ENCODE assay signal across 16 cellular contexts in genomic region chr11:73508243-73509176, GRCh38.
DNase-seq lines count a peak whose midpoint lies in the region; ATAC-seq, FAIRE-seq and TF ChIP-seq lines count a peak whose summit lies in the region.
"Had no signal": no experiment of that assay in that cellular context is flagged by ENCODE, and none has a peak within 500 bp of the region (broad histone marks: within the 10 kb centered on the region; RNA-seq: fewer than 3 reads in every experiment).

No MANE protein-coding gene starts in this region.

- H3K9me1 ChIP-seq in IMR-90 (ENCODE audit: insufficient read depth, low read length): peaks cover 3% of the 10 kb centered on the region

- no peak overlapping the region for H3K56ac ChIP-seq in IMR-90 (ENCODE audit: extremely low read depth, insufficient read depth, low read length)
- no peak overlapping the region for H3K56ac ChIP-seq in mesendoderm (ENCODE audit: low read length)

- H3K23ac ChIP-seq in IMR-90 (ENCODE audit: low read depth, low read length) (no peak overlapping the region), mesendoderm (ENCODE audit: low read length) (no peak overlapping the region)

- no peak overlapping the region for H3K4me3 Mint-ChIP-seq in neural crest cell
- H3K4me3 Mint-ChIP-seq: B cell; CD8-positive, alpha-beta T cell had no signal

- no CpG with 5 or more reads among the region's 10 CpGs for WGBS in IMR-90 (ENCODE audit: extremely low coverage in 2 of 2, insufficient read length in 1 of 2), 2 experiments
- WGBS in mesendoderm (ENCODE audit: extremely low coverage, insufficient coverage, low lambda C conversion rate): no CpG with 5 or more reads among the region's 10 CpGs

- H3K36me3 Mint-ChIP-seq in neural crest cell (ENCODE audit: low read depth): peaks cover 18% of the 10 kb centered on the region

- H2BK15ac ChIP-seq in IMR-90 (ENCODE audit: low read depth, low read length) (no peak overlapping the region), mesendoderm (replicated peaks; ENCODE audit: low read depth) (no peak overlapping the region)

- in situ Hi-C loops in IMR-90 (cut with MboI; ENCODE audit: low sequenced_read_pairs): no loop called here

- H3K9ac ChIP-seq in IMR-90 (ENCODE audit: low read depth, low read length) (no peak overlapping the region), mesendoderm (ENCODE audit: low read length) (no peak overlapping the region)
- H3K9ac ChIP-seq: BLaER1 treated with 17β-estradiol and CSF1 and Interleukin-3, amounts not matched to agents 10 nM and 100 nM; GM23248 had no signal

- dilution Hi-C loops in IMR-90 (cut with HindIII; ENCODE audit: low sequenced_read_pairs, unreplicated experiment): no loop called here

- 0 out of 2 replicates have a peak, but pooled peaks cover 2% of the 10 kb centered on the region for H3K9me3 ChIP-seq in IMR-90 (ENCODE audit: control insufficient read depth, insufficient read depth, low read length)
- H3K9me3 ChIP-seq: HAP-1 had no signal

- H3K27ac ChIP-seq in IMR-90 (ENCODE audit: insufficient read depth, low read length): no peak overlapping the region
- H3K27ac ChIP-seq in mesendoderm (ENCODE audit: low read depth, low read length): no peak overlapping the region
- H3K27ac ChIP-seq: BLaER1 treated with 17β-estradiol and CSF1 and Interleukin-3, amounts not matched to agents 10 nM and 100 nM; GM23248; HL-60 had no signal

- H3K4me1 Mint-ChIP-seq in neural crest cell: peaks cover 8% of the 10 kb centered on the region

- H2AK9ac ChIP-seq in IMR-90 (replicated peaks; ENCODE audit: low read depth, low read length, poor library complexity): peak overlapping the region; percentile 42

- H3K27ac Mint-ChIP-seq in neural crest cell (ENCODE audit: unreplicated experiment): peak overlapping the region; percentile 15
- H3K27ac Mint-ChIP-seq: B cell; CD8-positive, alpha-beta T cell had no signal

- no peak overlapping the region for H2BK5ac ChIP-seq in IMR-90 (ENCODE audit: low read depth, low read length, poor library complexity, severe bottlenecking)
- no peak overlapping the region for H2BK5ac ChIP-seq in mesendoderm (ENCODE audit: low read length)

- H4K20me1 ChIP-seq in IMR-90 (ENCODE audit: insufficient read depth, low read length): peaks cover 5% of the 10 kb centered on the region; the same call in 1 of the 2 replicates

- H2BK20ac ChIP-seq in IMR-90 (ENCODE audit: low read depth, low read length): no peak overlapping the region

- H2AK5ac ChIP-seq in IMR-90 (ENCODE audit: low read depth, low read length) (no peak overlapping the region), mesendoderm (ENCODE audit: low read length) (no peak overlapping the region)

- DNase-seq in GM12892 (ENCODE audit: insufficient read length) (no peak), IMR-90 (no peak), neural crest cell (ENCODE audit: low read depth, low spot score) (no peak), posterior cingulate gyrus (no peak), AG20443 (ENCODE audit: low spot score) (no peak), mesendoderm (no peak)
- DNase-seq: Calu3; CD8-positive, alpha-beta T cell; DMS79 treated with DMSO at 0.1 percent for 48 hours; GM23248 had no signal

- CTCF ChIA-PET in IMR-90 (lab: Yijun Ruan, JAX): no interaction called here

- peak; percentile 5 for FAIRE-seq in GM12892 (lab: Jason Lieb, UNC)
- FAIRE-seq: GM12878, GM18507 had no signal

- no peak overlapping the region for H3K4ac ChIP-seq in IMR-90 (ENCODE audit: low read depth, low read length)
- no peak overlapping the region for H3K4ac ChIP-seq in mesendoderm (ENCODE audit: low read depth, low read length)

- no peaks in the 10 kb centered on the region for H3K36me3 ChIP-seq in IMR-90 (ENCODE audit: control insufficient read depth, insufficient read depth, low read length)
- no peaks in the 10 kb centered on the region for H3K36me3 ChIP-seq in mesendoderm (ENCODE audit: control insufficient read depth, insufficient read depth, low read length)
- H3K36me3 ChIP-seq: HAP-1 had no signal

- H3K79me2 ChIP-seq in mesendoderm (ENCODE audit: control insufficient read depth, insufficient read depth, low read length): no peaks in the 10 kb centered on the region

- POLR2A ChIA-PET in IMR-90 (lab: Charles Lee; ENCODE audit: unreplicated experiment): no interaction called here

- H2BK120ac ChIP-seq in IMR-90 (ENCODE audit: low read depth, low read length) (no peak overlapping the region), mesendoderm (ENCODE audit: low read depth, low read length) (no peak overlapping the region)

- no peak overlapping the region for H4K91ac ChIP-seq in IMR-90 (ENCODE audit: insufficient read depth, low read depth, low read length)

- no peaks in the 10 kb centered on the region for H3K27me3 Mint-ChIP-seq in neural crest cell (ENCODE audit: low read depth)
- H3K27me3 Mint-ChIP-seq: B cell had no signal

- TF ChIP-seq POLR2A in GM12892 (IDR thresholded peaks at IDR 0.05; ENCODE audit: low read depth, low read length) (no peak), IMR-90 (IDR thresholded peaks at IDR 0.05; ENCODE audit: low read depth, low read length) (no peak)

- BruUV-seq in IMR-90 (replicated peaks; lab: Mats Ljungman, UMichigan): no TSS peak

- intact Hi-C loops in IMR-90 (cut with micrococcal nuclease): no loop called here
- intact Hi-C loops in posterior cingulate gyrus (cut with DNase I): no loop called here

- H4K5ac ChIP-seq in IMR-90 (ENCODE audit: low read depth, low read length) (no peak overlapping the region), mesendoderm (ENCODE audit: low read length) (no peak overlapping the region)

- TF ChIP-seq RAD21 in IMR-90 (IDR thresholded peaks at IDR 0.05; ENCODE audit: low read length): no peak

- H3K79me1 ChIP-seq in IMR-90 (ENCODE audit: low read depth in 1 of 2, low read length in 2 of 2) (peaks cover 19 to 37% of the 10 kb centered on the region in 2 experiments), mesendoderm (ENCODE audit: low read length) (no peaks in the 10 kb centered on the region)

- no peaks in the 10 kb centered on the region for H3K27me3 ChIP-seq in IMR-90 (ENCODE audit: control insufficient read depth, insufficient read depth, low read length)
- H3K27me3 ChIP-seq in mesendoderm (ENCODE audit: insufficient read depth, low read length, poor library complexity): no peaks in the 10 kb centered on the region
- H3K27me3 ChIP-seq: BLaER1 treated with 17β-estradiol and CSF1 and Interleukin-3, amounts not matched to agents 10 nM and 100 nM had no signal

- TF ChIP-seq CTCF in IMR-90 (conservative IDR thresholded peaks at IDR 0.05; ENCODE audit: low read depth, low read length) (no peak), neural crest cell (conservative IDR thresholded peaks at IDR 0.05) (no peak)

- no peak overlapping the region; the same call in 1 of the 2 replicates for H3K14ac ChIP-seq in IMR-90 (replicated peaks; ENCODE audit: low read depth, low read length)

- H3K4me2 ChIP-seq in IMR-90 (ENCODE audit: low read depth, low read length) (no peak overlapping the region), mesendoderm (ENCODE audit: low read length) (no peak overlapping the region)
- H3K4me2 ChIP-seq: BLaER1 treated with 17β-estradiol and CSF1 and Interleukin-3, amounts not matched to agents 10 nM and 100 nM had no signal

- no peak overlapping the region for H3K4me3 ChIP-seq in IMR-90 (ENCODE audit: insufficient read depth, low read depth, low read length)
- H3K4me3 ChIP-seq in mesendoderm (ENCODE audit: low read length): no peak overlapping the region
- H3K4me3 ChIP-seq: BLaER1 treated with 17β-estradiol and CSF1 and Interleukin-3, amounts not matched to agents 10 nM and 100 nM; GM12878; GM23248; HAP-1 had no signal

- no peak for ATAC-seq in IMR-90 (ENCODE audit: low read depth)
- ATAC-seq: CD8-positive, alpha-beta T cell; GM12878 had no signal

- H3K9me3 Mint-ChIP-seq in neural crest cell: peaks cover 6% of the 10 kb centered on the region

- no peak overlapping the region for H4K8ac ChIP-seq in IMR-90 (ENCODE audit: low read depth in 2 of 2, low read length in 2 of 2)
- H4K8ac ChIP-seq in mesendoderm (ENCODE audit: low read depth, low read length): no peak overlapping the region

- H3K18ac ChIP-seq in IMR-90 (ENCODE audit: low read depth, low read length) (no peak overlapping the region), mesendoderm (ENCODE audit: low read length) (no peak overlapping the region)

- no peak overlapping the region for H2AFZ ChIP-seq in IMR-90 (replicated peaks; ENCODE audit: low read length, poor library complexity)
- H2AFZ ChIP-seq: GM23248 had no signal

- H3K4me1 ChIP-seq in IMR-90 (ENCODE audit: control insufficient read depth, insufficient read depth, low read length) (peaks cover 3% of the 10 kb centered on the region; the same call in 1 of the 2 replicates), mesendoderm (ENCODE audit: control insufficient read depth, low read depth, low read length) (no peaks in the 10 kb centered on the region)
- H3K4me1 ChIP-seq: BLaER1 treated with 17β-estradiol and CSF1 and Interleukin-3, amounts not matched to agents 10 nM and 100 nM; HAP-1 had no signal

TF ChIP-seq in IMR-90, 13 proteins besides CTCF, POLR2A, EP300 and RAD21:
- no peak for TF ChIP-seq MXI1 (IDR thresholded peaks at IDR 0.05; ENCODE audit: borderline replicate concordance, low read depth, low read length)
- TF ChIP-seq MAFK (IDR thresholded peaks at IDR 0.05; ENCODE audit: low read depth, low read length): peak; percentile 86
- TF ChIP-seq MAZ (IDR thresholded peaks at IDR 0.05; ENCODE audit: borderline replicate concordance, low read depth, low read length): no peak
- no peak for TF ChIP-seq CHD1 (IDR thresholded peaks at IDR 0.05; ENCODE audit: low read depth, low read length)
